ENCODE assay signal across 1 cellular context in genomic region chr4:41125558-41126311, GRCh38.
TF ChIP-seq lines count a peak whose summit lies in the region.

No MANE protein-coding gene starts in this region.

TF ChIP-seq in A549, 52 proteins besides CTCF, POLR2A, EP300 and RAD21 (continued from another document):
- TF ChIP-seq FOXS1 (CRISPR knock-in tag; IDR thresholded peaks at IDR 0.05) (no peak), GATA3 (IDR thresholded peaks at IDR 0.05; ENCODE audit: borderline replicate concordance) (no peak), HEYL (CRISPR knock-in tag; IDR thresholded peaks at IDR 0.05) (no peak), ELK1 (IDR thresholded peaks at IDR 0.05; ENCODE audit: low read depth, low read length) (no peak), HDAC2 (IDR thresholded peaks at IDR 0.05) (no peak), FOSL2 (IDR thresholded peaks at IDR 0.05) (no peak), FOSL2 (CRISPR knock-in tag; IDR thresholded peaks at IDR 0.05) (no peak)
- TF ChIP-seq, protein P1, sequence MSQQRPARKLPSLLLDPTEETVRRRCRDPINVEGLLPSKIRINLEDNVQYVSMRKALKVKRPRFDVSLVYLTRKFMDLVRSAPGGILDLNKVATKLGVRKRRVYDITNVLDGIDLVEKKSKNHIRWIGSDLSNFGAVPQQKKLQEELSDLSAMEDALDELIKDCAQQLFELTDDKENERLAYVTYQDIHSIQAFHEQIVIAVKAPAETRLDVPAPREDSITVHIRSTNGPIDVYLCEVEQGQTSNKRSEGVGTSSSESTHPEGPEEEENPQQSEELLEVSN (IDR thresholded peaks at IDR 0.05; ENCODE audit: borderline replicate concordance, low read depth) = no peak
